1 cellular context compared by ENCODE assay signal in the genomic region with DNA sequence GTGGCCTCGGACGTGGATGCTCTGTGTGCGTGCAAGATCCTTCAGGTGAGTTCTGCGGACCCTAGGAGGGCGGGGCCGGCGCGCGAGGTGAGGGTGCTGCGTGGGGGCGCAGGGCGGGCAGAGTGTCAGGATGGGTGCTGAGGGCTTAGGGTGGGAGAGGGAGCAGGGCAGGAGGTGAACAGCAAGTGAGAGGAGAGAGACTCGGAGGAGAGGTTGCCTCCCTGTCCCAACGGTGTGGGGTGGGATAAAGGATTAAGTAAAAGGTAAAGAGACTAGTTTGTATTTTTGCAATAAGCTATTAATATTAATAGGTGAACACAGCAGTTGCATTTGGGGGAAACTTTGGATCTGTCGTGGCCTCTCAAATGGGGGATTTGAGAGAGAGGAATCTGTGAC.
TF ChIP-seq lines count a peak whose summit lies in the region.

No MANE protein-coding gene starts in this region.

TF ChIP-seq in HepG2, 621 proteins besides CTCF, POLR2A, EP300 and RAD21 (continues in another document):
- TF ChIP-seq RCOR2 (CRISPR knock-in tag; IDR thresholded peaks at IDR 0.05): no peak
- TF ChIP-seq, protein P1, sequence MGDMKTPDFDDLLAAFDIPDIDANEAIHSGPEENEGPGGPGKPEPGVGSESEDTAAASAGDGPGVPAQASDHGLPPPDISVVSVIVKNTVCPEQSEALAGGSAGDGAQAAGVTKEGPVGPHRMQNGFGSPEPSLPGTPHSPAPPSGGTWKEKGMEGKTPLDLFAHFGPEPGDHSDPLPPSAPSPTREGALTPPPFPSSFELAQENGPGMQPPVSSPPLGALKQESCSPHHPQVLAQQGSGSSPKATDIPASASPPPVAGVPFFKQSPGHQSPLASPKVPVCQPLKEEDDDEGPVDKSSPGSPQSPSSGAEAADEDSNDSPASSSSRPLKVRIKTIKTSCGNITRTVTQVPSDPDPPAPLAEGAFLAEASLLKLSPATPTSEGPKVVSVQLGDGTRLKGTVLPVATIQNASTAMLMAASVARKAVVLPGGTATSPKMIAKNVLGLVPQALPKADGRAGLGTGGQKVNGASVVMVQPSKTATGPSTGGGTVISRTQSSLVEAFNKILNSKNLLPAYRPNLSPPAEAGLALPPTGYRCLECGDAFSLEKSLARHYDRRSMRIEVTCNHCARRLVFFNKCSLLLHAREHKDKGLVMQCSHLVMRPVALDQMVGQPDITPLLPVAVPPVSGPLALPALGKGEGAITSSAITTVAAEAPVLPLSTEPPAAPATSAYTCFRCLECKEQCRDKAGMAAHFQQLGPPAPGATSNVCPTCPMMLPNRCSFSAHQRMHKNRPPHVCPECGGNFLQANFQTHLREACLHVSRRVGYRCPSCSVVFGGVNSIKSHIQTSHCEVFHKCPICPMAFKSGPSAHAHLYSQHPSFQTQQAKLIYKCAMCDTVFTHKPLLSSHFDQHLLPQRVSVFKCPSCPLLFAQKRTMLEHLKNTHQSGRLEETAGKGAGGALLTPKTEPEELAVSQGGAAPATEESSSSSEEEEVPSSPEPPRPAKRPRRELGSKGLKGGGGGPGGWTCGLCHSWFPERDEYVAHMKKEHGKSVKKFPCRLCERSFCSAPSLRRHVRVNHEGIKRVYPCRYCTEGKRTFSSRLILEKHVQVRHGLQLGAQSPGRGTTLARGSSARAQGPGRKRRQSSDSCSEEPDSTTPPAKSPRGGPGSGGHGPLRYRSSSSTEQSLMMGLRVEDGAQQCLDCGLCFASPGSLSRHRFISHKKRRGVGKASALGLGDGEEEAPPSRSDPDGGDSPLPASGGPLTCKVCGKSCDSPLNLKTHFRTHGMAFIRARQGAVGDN (CRISPR knock-in tag; IDR thresholded peaks at IDR 0.05): peak; percentile 50
- TF ChIP-seq MAZ (IDR thresholded peaks at IDR 0.05; ENCODE audit: borderline replicate concordance, low read depth, low read length): no peak
- TF ChIP-seq MAZ (CRISPR knock-in tag; IDR thresholded peaks at IDR 0.05; ENCODE audit: low read depth): 0 out of 2 replicates have a peak, but pooled peaks have one; percentile 2
- TF ChIP-seq ZNF879 (CRISPR knock-in tag; IDR thresholded peaks at IDR 0.05): no peak
- TF ChIP-seq ZNF225 (CRISPR knock-in tag; IDR thresholded peaks at IDR 0.05): 0 out of 2 replicates have a peak, but pooled peaks have one; percentile 4
- TF ChIP-seq ZNF296 (CRISPR knock-in tag; conservative IDR thresholded peaks at IDR 0.05): no peak
- TF ChIP-seq SNAPC2 (CRISPR knock-in tag; IDR thresholded peaks at IDR 0.05): 0 out of 2 replicates have a peak, but pooled peaks have one; percentile 15
- TF ChIP-seq, protein P2, sequence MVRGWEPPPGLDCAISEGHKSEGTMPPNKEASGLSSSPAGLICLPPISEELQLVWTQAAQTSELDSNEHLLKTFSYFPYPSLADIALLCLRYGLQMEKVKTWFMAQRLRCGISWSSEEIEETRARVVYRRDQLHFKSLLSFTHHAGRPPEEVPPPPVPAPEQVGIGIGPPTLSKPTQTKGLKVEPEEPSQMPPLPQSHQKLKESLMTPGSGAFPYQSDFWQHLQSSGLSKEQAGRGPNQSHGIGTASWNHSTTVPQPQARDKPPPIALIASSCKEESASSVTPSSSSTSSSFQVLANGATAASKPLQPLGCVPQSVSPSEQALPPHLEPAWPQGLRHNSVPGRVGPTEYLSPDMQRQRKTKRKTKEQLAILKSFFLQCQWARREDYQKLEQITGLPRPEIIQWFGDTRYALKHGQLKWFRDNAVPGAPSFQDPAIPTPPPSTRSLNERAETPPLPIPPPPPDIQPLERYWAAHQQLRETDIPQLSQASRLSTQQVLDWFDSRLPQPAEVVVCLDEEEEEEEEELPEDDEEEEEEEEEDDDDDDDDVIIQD (CRISPR knock-in tag; IDR thresholded peaks at IDR 0.05; ENCODE audit: low read depth): no peak
- TF ChIP-seq PRMT3 (CRISPR knock-in tag; IDR thresholded peaks at IDR 0.05; ENCODE audit: borderline replicate concordance, low read depth): no peak
- TF ChIP-seq MTA1 (CRISPR knock-in tag; IDR thresholded peaks at IDR 0.05; ENCODE audit: borderline replicate concordance): no peak
- TF ChIP-seq IRX3 (CRISPR knock-in tag; IDR thresholded peaks at IDR 0.05; ENCODE audit: borderline replicate concordance, low read depth): no peak
- TF ChIP-seq, protein P3, sequence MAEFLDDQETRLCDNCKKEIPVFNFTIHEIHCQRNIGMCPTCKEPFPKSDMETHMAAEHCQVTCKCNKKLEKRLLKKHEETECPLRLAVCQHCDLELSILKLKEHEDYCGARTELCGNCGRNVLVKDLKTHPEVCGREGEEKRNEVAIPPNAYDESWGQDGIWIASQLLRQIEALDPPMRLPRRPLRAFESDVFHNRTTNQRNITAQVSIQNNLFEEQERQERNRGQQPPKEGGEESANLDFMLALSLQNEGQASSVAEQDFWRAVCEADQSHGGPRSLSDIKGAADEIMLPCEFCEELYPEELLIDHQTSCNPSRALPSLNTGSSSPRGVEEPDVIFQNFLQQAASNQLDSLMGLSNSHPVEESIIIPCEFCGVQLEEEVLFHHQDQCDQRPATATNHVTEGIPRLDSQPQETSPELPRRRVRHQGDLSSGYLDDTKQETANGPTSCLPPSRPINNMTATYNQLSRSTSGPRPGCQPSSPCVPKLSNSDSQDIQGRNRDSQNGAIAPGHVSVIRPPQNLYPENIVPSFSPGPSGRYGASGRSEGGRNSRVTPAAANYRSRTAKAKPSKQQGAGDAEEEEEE (CRISPR knock-in tag; IDR thresholded peaks at IDR 0.05; ENCODE audit: borderline replicate concordance): no peak
- no peak for TF ChIP-seq KLF6 (CRISPR knock-in tag; IDR thresholded peaks at IDR 0.05)
- 0 out of 2 replicates have a peak, but pooled peaks have one; percentile 7 for TF ChIP-seq KLF12 (CRISPR knock-in tag; IDR thresholded peaks at IDR 0.05; ENCODE audit: borderline replicate concordance)
- TF ChIP-seq, protein P4, sequence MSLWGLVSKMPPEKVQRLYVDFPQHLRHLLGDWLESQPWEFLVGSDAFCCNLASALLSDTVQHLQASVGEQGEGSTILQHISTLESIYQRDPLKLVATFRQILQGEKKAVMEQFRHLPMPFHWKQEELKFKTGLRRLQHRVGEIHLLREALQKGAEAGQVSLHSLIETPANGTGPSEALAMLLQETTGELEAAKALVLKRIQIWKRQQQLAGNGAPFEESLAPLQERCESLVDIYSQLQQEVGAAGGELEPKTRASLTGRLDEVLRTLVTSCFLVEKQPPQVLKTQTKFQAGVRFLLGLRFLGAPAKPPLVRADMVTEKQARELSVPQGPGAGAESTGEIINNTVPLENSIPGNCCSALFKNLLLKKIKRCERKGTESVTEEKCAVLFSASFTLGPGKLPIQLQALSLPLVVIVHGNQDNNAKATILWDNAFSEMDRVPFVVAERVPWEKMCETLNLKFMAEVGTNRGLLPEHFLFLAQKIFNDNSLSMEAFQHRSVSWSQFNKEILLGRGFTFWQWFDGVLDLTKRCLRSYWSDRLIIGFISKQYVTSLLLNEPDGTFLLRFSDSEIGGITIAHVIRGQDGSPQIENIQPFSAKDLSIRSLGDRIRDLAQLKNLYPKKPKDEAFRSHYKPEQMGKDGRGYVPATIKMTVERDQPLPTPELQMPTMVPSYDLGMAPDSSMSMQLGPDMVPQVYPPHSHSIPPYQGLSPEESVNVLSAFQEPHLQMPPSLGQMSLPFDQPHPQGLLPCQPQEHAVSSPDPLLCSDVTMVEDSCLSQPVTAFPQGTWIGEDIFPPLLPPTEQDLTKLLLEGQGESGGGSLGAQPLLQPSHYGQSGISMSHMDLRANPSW (CRISPR knock-in tag; IDR thresholded peaks at IDR 0.05; ENCODE audit: borderline replicate concordance): no peak
- no peak for TF ChIP-seq ZBTB42 (CRISPR knock-in tag; IDR thresholded peaks at IDR 0.05)
- no peak for TF ChIP-seq ZIK1 (CRISPR knock-in tag; IDR thresholded peaks at IDR 0.05; ENCODE audit: borderline replicate concordance, low read depth)
- no peak for TF ChIP-seq NFIB (CRISPR knock-in tag; IDR thresholded peaks at IDR 0.05; ENCODE audit: borderline replicate concordance)
- TF ChIP-seq, protein P5, sequence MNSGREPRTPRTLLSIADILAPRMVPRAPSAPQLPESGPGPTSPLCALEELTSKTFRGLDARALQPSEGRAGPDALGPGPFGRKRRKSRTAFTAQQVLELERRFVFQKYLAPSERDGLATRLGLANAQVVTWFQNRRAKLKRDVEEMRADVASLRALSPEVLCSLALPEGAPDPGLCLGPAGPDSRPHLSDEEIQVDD (CRISPR knock-in tag; IDR thresholded peaks at IDR 0.05; ENCODE audit: borderline replicate concordance): no peak
- TF ChIP-seq, protein P6, sequence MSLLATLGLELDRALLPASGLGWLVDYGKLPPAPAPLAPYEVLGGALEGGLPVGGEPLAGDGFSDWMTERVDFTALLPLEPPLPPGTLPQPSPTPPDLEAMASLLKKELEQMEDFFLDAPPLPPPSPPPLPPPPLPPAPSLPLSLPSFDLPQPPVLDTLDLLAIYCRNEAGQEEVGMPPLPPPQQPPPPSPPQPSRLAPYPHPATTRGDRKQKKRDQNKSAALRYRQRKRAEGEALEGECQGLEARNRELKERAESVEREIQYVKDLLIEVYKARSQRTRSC (CRISPR knock-in tag; IDR thresholded peaks at IDR 0.05; ENCODE audit: low read depth): no peak
- TF ChIP-seq, protein P7, sequence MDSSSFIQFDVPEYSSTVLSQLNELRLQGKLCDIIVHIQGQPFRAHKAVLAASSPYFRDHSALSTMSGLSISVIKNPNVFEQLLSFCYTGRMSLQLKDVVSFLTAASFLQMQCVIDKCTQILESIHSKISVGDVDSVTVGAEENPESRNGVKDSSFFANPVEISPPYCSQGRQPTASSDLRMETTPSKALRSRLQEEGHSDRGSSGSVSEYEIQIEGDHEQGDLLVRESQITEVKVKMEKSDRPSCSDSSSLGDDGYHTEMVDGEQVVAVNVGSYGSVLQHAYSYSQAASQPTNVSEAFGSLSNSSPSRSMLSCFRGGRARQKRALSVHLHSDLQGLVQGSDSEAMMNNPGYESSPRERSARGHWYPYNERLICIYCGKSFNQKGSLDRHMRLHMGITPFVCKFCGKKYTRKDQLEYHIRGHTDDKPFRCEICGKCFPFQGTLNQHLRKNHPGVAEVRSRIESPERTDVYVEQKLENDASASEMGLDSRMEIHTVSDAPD (CRISPR knock-in tag; IDR thresholded peaks at IDR 0.05): no peak
- no peak for TF ChIP-seq RELA (CRISPR knock-in tag; IDR thresholded peaks at IDR 0.05)
- no peak for TF ChIP-seq ZNF792 (CRISPR knock-in tag; IDR thresholded peaks at IDR 0.05)
- no peak for TF ChIP-seq ZNF556 (CRISPR knock-in tag; IDR thresholded peaks at IDR 0.05; ENCODE audit: borderline replicate concordance)
- TF ChIP-seq TCF7L2 (IDR thresholded peaks at IDR 0.05; ENCODE audit: low read depth, low read length): no peak
- TF ChIP-seq, protein P8, sequence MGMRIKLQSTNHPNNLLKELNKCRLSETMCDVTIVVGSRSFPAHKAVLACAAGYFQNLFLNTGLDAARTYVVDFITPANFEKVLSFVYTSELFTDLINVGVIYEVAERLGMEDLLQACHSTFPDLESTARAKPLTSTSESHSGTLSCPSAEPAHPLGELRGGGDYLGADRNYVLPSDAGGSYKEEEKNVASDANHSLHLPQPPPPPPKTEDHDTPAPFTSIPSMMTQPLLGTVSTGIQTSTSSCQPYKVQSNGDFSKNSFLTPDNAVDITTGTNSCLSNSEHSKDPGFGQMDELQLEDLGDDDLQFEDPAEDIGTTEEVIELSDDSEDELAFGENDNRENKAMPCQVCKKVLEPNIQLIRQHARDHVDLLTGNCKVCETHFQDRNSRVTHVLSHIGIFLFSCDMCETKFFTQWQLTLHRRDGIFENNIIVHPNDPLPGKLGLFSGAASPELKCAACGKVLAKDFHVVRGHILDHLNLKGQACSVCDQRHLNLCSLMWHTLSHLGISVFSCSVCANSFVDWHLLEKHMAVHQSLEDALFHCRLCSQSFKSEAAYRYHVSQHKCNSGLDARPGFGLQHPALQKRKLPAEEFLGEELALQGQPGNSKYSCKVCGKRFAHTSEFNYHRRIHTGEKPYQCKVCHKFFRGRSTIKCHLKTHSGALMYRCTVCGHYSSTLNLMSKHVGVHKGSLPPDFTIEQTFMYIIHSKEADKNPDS (CRISPR knock-in tag; IDR thresholded peaks at IDR 0.05): peak; percentile 26; the same call in 1 of the 2 replicates
- TF ChIP-seq KDM5A (IDR thresholded peaks at IDR 0.05; ENCODE audit: borderline replicate concordance, low read length): peak; percentile 15; the same call in 1 of the 2 replicates
- TF ChIP-seq RORA (CRISPR knock-in tag; IDR thresholded peaks at IDR 0.05): no peak
- TF ChIP-seq NFATC3 (CRISPR knock-in tag; IDR thresholded peaks at IDR 0.05): 0 out of 2 replicates have a peak, but pooled peaks have one; percentile 37
- TF ChIP-seq, protein P9, sequence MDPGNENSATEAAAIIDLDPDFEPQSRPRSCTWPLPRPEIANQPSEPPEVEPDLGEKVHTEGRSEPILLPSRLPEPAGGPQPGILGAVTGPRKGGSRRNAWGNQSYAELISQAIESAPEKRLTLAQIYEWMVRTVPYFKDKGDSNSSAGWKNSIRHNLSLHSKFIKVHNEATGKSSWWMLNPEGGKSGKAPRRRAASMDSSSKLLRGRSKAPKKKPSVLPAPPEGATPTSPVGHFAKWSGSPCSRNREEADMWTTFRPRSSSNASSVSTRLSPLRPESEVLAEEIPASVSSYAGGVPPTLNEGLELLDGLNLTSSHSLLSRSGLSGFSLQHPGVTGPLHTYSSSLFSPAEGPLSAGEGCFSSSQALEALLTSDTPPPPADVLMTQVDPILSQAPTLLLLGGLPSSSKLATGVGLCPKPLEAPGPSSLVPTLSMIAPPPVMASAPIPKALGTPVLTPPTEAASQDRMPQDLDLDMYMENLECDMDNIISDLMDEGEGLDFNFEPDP (CRISPR knock-in tag; conservative IDR thresholded peaks at IDR 0.05): 0 out of 2 replicates have a peak, but pooled peaks have one; percentile 85
- no peak for TF ChIP-seq THAP11 (CRISPR knock-in tag; IDR thresholded peaks at IDR 0.05)
- no peak for TF ChIP-seq JDP2 (CRISPR knock-in tag; IDR thresholded peaks at IDR 0.05; ENCODE audit: borderline replicate concordance)
- TF ChIP-seq ATF7-NPFF (CRISPR knock-in tag; IDR thresholded peaks at IDR 0.05; ENCODE audit: low read depth): peak; percentile 8; the same call in 1 of the 2 replicates
- TF ChIP-seq ZFP90 (CRISPR knock-in tag; IDR thresholded peaks at IDR 0.05; ENCODE audit: borderline replicate concordance): no peak
- no peak for TF ChIP-seq ZZZ3 (CRISPR knock-in tag; IDR thresholded peaks at IDR 0.05; ENCODE audit: borderline replicate concordance)
- TF ChIP-seq, protein P10, sequence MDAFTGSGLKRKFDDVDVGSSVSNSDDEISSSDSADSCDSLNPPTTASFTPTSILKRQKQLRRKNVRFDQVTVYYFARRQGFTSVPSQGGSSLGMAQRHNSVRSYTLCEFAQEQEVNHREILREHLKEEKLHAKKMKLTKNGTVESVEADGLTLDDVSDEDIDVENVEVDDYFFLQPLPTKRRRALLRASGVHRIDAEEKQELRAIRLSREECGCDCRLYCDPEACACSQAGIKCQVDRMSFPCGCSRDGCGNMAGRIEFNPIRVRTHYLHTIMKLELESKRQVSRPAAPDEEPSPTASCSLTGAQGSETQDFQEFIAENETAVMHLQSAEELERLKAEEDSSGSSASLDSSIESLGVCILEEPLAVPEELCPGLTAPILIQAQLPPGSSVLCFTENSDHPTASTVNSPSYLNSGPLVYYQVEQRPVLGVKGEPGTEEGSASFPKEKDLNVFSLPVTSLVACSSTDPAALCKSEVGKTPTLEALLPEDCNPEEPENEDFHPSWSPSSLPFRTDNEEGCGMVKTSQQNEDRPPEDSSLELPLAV (CRISPR knock-in tag; conservative IDR thresholded peaks at IDR 0.05; ENCODE audit: low read depth): 0 out of 2 replicates have a peak, but pooled peaks have one; percentile 51
- no peak for TF ChIP-seq ZNF850 (CRISPR knock-in tag; conservative IDR thresholded peaks at IDR 0.05)
- no peak for TF ChIP-seq ZNF224 (CRISPR knock-in tag; IDR thresholded peaks at IDR 0.05)
- no peak for TF ChIP-seq RBM22 (optimal IDR thresholded peaks at IDR 0.05; ENCODE audit: low read length)
- no peak for TF ChIP-seq MAFG (CRISPR knock-in tag; IDR thresholded peaks at IDR 0.05)
